In genomic region chr13:93805736-93806135, GRCh38 we compare ENCODE assay signal across 19 cellular contexts.
DNase-seq lines count a peak whose midpoint lies in the region; ATAC-seq and TF ChIP-seq lines count a peak whose summit lies in the region.
"Had no signal": no experiment of that assay in that cellular context is flagged by ENCODE, and none has a peak within 500 bp of the region (broad histone marks: within the 10 kb centered on the region; RNA-seq: fewer than 3 reads in every experiment).

No MANE protein-coding gene starts in this region.

- H3K27me3 Mint-ChIP-seq in H9 (ENCODE audit: low read depth) = no peaks in the 10 kb centered on the region

- H4K5ac ChIP-seq in H9 (ENCODE audit: insufficient read length, low read depth, low read length) = no peak overlapping the region

- H3K36me3 Mint-ChIP-seq in H9 (ENCODE audit: insufficient read depth in 1 of 3, low read depth in 3 of 3) = no peaks in the 10 kb centered on the region
- H3K36me3 Mint-ChIP-seq: CD14-positive monocyte; CD4-positive, alpha-beta memory T cell had no signal

- no peak overlapping the region for H2BK15ac ChIP-seq in H9 (ENCODE audit: low read depth, low read length)
- no peak overlapping the region for H2BK15ac ChIP-seq in neuronal stem cell (ENCODE audit: low read length)

- H3K4me3 Mint-ChIP-seq in H9 = no peak overlapping the region
- H3K4me3 Mint-ChIP-seq: CD14-positive monocyte; CD4-positive, alpha-beta memory T cell had no signal

- H3K14ac ChIP-seq in H9 (ENCODE audit: insufficient read depth, low read length) (no peak overlapping the region), neuronal stem cell (ENCODE audit: low read length) (no peak overlapping the region)

- H2AFZ ChIP-seq in H9 (ENCODE audit: low read length) (no peak overlapping the region), neuronal stem cell (ENCODE audit: low read length) (no peak overlapping the region)

- H2BK12ac ChIP-seq in H9 (ENCODE audit: insufficient read length, low read depth, low read length) (no peak overlapping the region), neuronal stem cell (ENCODE audit: low read length) (no peak overlapping the region)

- H2BK5ac ChIP-seq in H9 (ENCODE audit: insufficient read length, low read length) (no peak overlapping the region), neuronal stem cell (ENCODE audit: low read length) (no peak overlapping the region)

- H3K79me1 ChIP-seq in H9 (ENCODE audit: insufficient read depth, low read depth, low read length, poor library complexity, severe bottlenecking) (no peaks in the 10 kb centered on the region), neuronal stem cell (ENCODE audit: low read depth, low read length) (no peaks in the 10 kb centered on the region)

- peak; percentile 34 for DNase-seq in DMS79 (lab: John Stamatoyannopoulos, UW)
- no peak for DNase-seq in DMS79 treated with DMSO at 0.1 percent for 48 hours (lab: John Stamatoyannopoulos, UW)
- no peak for DNase-seq in H9
- DNase-seq in NCI-H82 treated with DMSO at 0.1 percent for 48 hours (lab: John Stamatoyannopoulos, UW; ENCODE audit: unreplicated experiment) = peak; percentile 98
- DNase-seq in neuronal stem cell (ENCODE audit: low spot score) = peak; percentile 12
- no peak for DNase-seq in COLO829 (ENCODE audit: low spot score)
- DNase-seq in activated CD4-positive, alpha-beta T cell treated with anti-CD3 and anti-CD28 coated beads for 4 hours = no peak
- DNase-seq: CD4-positive, alpha-beta memory T cell; COR-L47; DMS153; DND-41; EL; KG1 had no signal

- H3K27me3 ChIP-seq in H9 (ENCODE audit: insufficient read depth, low read length) (no peaks in the 10 kb centered on the region), neuronal stem cell (ENCODE audit: control insufficient read depth in 3 of 3, insufficient read depth in 3 of 3, low read depth in 1 of 3, low read length in 3 of 3) (no peaks in the 10 kb centered on the region)
- H3K27me3 ChIP-seq: BLaER1 had no signal

- peak overlapping the region in 2 of 3 experiments; percentile 34 to 41; a peak in 2 of 7 replicates for H3K27ac Mint-ChIP-seq in H9
- H3K27ac Mint-ChIP-seq: CD14-positive monocyte; CD4-positive, alpha-beta memory T cell had no signal

- H2AK5ac ChIP-seq in H9 (ENCODE audit: insufficient read length, low read length) = no peak overlapping the region
- H2AK5ac ChIP-seq in neuronal stem cell (ENCODE audit: low read depth, low read length) = no peak overlapping the region

- no peaks in the 10 kb centered on the region for H3K9me3 ChIP-seq in H9 (ENCODE audit: control insufficient read depth, low read depth, low read length)
- no peaks in the 10 kb centered on the region for H3K9me3 ChIP-seq in neuronal stem cell (replicated peaks in 1 of 2; ENCODE audit: control insufficient read depth in 2 of 2, insufficient read depth in 1 of 2, low read depth in 1 of 2, low read length in 2 of 2)
- H3K9me3 ChIP-seq: A549, BLaER1 had no signal

- H4K8ac ChIP-seq in H9 (replicated peaks; ENCODE audit: insufficient read length, low read depth, low read length) (no peak overlapping the region), neuronal stem cell (ENCODE audit: low read depth, low read length) (no peak overlapping the region)

- no peak overlapping the region for H2BK20ac ChIP-seq in H9 (ENCODE audit: low read depth, low read length, poor library complexity, severe bottlenecking)

- H3K36me3 ChIP-seq in neuronal stem cell (replicated peaks in 1 of 2; ENCODE audit: control insufficient read depth in 2 of 2, insufficient read depth in 2 of 2, low read length in 2 of 2) = no peaks in the 10 kb centered on the region
- H3K36me3 ChIP-seq: BLaER1 had no signal

- H3K4me1 Mint-ChIP-seq in H9 = peaks cover 41 to 45% of the 10 kb centered on the region in 2 experiments
- H3K4me1 Mint-ChIP-seq: CD14-positive monocyte; CD4-positive, alpha-beta memory T cell had no signal

- peaks cover 6% of the 10 kb centered on the region; the same call in 1 of the 2 replicates for H3K4me1 ChIP-seq in H9 (ENCODE audit: insufficient read depth, low read length)
- peaks cover 11 to 12% of the 10 kb centered on the region in 2 donors for H3K4me1 ChIP-seq in neuronal stem cell (ENCODE audit: control insufficient read depth in 2 of 2, insufficient read depth in 1 of 2, low read depth in 1 of 2, low read length in 2 of 2)
- H3K4me1 ChIP-seq: A549, BLaER1 had no signal

- no peaks in the 10 kb centered on the region for H3K9me3 Mint-ChIP-seq in H9

- H3K18ac ChIP-seq in H9 (ENCODE audit: insufficient read length, low read depth, low read length) = no peak overlapping the region
- H3K18ac ChIP-seq in neuronal stem cell (ENCODE audit: low read length) = no peak overlapping the region

- no peaks in the 10 kb centered on the region for H4K20me1 ChIP-seq in H9 (ENCODE audit: control insufficient read depth, insufficient read depth, insufficient read length)
- H4K20me1 ChIP-seq: BLaER1 had no signal

- no peak for ATAC-seq in GM21717 (IDR thresholded peaks at IDR 0.05; ENCODE audit: unreplicated experiment)
- ATAC-seq: A549, GM12878 had no signal

- WGBS in H9 (ENCODE audit: extremely low coverage, insufficient read length, low lambda C conversion rate) = no CpG with 5 or more reads among the region's 2 CpGs
- WGBS in neuronal stem cell (ENCODE audit: extremely low coverage in 2 of 2, insufficient read length in 2 of 2, insufficient replicate concordance in 1 of 2), 2 donors = no CpG with 5 or more reads among the region's 2 CpGs

- H3T11ph ChIP-seq in H9 (ENCODE audit: low read length) = no peak overlapping the region

- no peak overlapping the region for H3K4ac ChIP-seq in H9 (ENCODE audit: low read depth, low read length)
- H3K4ac ChIP-seq in neuronal stem cell (ENCODE audit: low read length) = no peak overlapping the region

- no peak for TF ChIP-seq CTCF in H9 (conservative IDR thresholded peaks at IDR 0.05)

- no peak overlapping the region for H3K4me3 ChIP-seq in neuronal stem cell (ENCODE audit: low read length in 2 of 2)
- H3K4me3 ChIP-seq: A549, BLaER1, GM12878 had no signal

- H4K91ac ChIP-seq in H9 (ENCODE audit: insufficient read length, low read depth, low read length) (no peak overlapping the region), neuronal stem cell (ENCODE audit: low read depth, low read length, poor library complexity) (no peak overlapping the region)

- H3K79me2 ChIP-seq in H9 (ENCODE audit: insufficient read depth, low read length) = no peaks in the 10 kb centered on the region

- H3K27ac ChIP-seq in H9 (ENCODE audit: insufficient read length, low read depth, low read length) = no peak overlapping the region
- no peak overlapping the region for H3K27ac ChIP-seq in neuronal stem cell (replicated peaks; ENCODE audit: low read length)
- H3K27ac ChIP-seq: 22Rv1, A549, BLaER1 had no signal

- H3K23ac ChIP-seq in H9 (ENCODE audit: insufficient read length, low read depth, low read length) (no peak overlapping the region), neuronal stem cell (ENCODE audit: low read depth, low read length, poor library complexity) (no peak overlapping the region)

- H3K9ac ChIP-seq in H9 (ENCODE audit: extremely low read depth, insufficient read length, low read length) (no peak overlapping the region), neuronal stem cell (ENCODE audit: low read depth, low read length, poor library complexity) (no peak overlapping the region)
- H3K9ac ChIP-seq: BLaER1 had no signal

- peaks cover 2% of the 10 kb centered on the region for H3K23me2 ChIP-seq in H9 (ENCODE audit: insufficient read length, low read depth, low read length, poor library complexity, severe bottlenecking)

- H3K56ac ChIP-seq in H9 (ENCODE audit: insufficient read length, low read depth, low read length) = no peak overlapping the region

- no peak overlapping the region for H2BK120ac ChIP-seq in H9 (ENCODE audit: low read depth, low read length, poor library complexity, severe bottlenecking)
- H2BK120ac ChIP-seq in neuronal stem cell (ENCODE audit: low read depth, low read length) = no peak overlapping the region

- H3K4me2 ChIP-seq in H9 (ENCODE audit: insufficient read depth, insufficient read length, low read length) (no peak overlapping the region), neuronal stem cell (ENCODE audit: insufficient read depth, low read length, poor library complexity, severe bottlenecking) (no peak overlapping the region)
- H3K4me2 ChIP-seq: A549, BLaER1 had no signal

Comparison
In these comparisons a context has a peak if more than half of its experiments do, and no peak if none do; other contexts are left out.
1. DNase-seq: peak in DMS79 (single experiment), NCI-H82 treated with DMSO at 0.1 percent for 48 hours (single experiment) and neuronal stem cell (single experiment); none in DMS79 treated with DMSO at 0.1 percent for 48 hours (single experiment), H9 (single experiment), COLO829 (single experiment) and activated CD4-positive, alpha-beta T cell treated with anti-CD3 and anti-CD28 coated beads for 4 hours (0 of 2).